9 cellular contexts compared by ENCODE assay signal in genomic region chr19:30649934-30650614, GRCh38.
DNase-seq lines count a peak whose midpoint lies in the region; ATAC-seq and TF ChIP-seq lines count a peak whose summit lies in the region.
"Had no signal": no experiment of that assay in that cellular context is flagged by ENCODE, and none has a peak within 500 bp of the region (broad histone marks: within the 10 kb centered on the region; RNA-seq: fewer than 3 reads in every experiment).

No MANE protein-coding gene starts in this region.

- H3K36me3 ChIP-seq in Peyer's patch (no peaks in the 10 kb centered on the region), colonic mucosa (no peaks in the 10 kb centered on the region), mesenchymal stem cell (ENCODE audit: control insufficient read depth in 1 of 2, insufficient read depth in 2 of 2, low read depth in 1 of 2, low read length in 2 of 2) (no peaks in the 10 kb centered on the region)

- H3K79me1 ChIP-seq in mesenchymal stem cell (replicated peaks; ENCODE audit: low read length, poor library complexity, severe bottlenecking) = no peaks in the 10 kb centered on the region

- no peak for TF ChIP-seq POLR2A in Peyer's patch (IDR thresholded peaks at IDR 0.05)

- DNase-seq in NCI-H510A treated with DMSO at 0.1 percent for 48 hours (lab: John Stamatoyannopoulos, UW) = peak; percentile 7
- DNase-seq in NCI-H510A (lab: John Stamatoyannopoulos, UW) = no peak
- peak; percentile 74 for DNase-seq in HT-29 (ENCODE audit: low spot score)
- DNase-seq in Peyer's patch = no peak
- DNase-seq in colonic mucosa = peak; percentile 25
- DNase-seq in mesenchymal stem cell = peak; percentile 41
- no peak for DNase-seq in effector memory CD8-positive, alpha-beta T cell

- intact Hi-C loops in colonic mucosa (cut with DNase I) = loop anchor here (5.0 to 10.0 kb wide), 2 partner anchors 433 to 915 kb away; no protein-coding TSS in a partner anchor

- H3K27me3 ChIP-seq in Peyer's patch (no peaks in the 10 kb centered on the region), colonic mucosa (no peaks in the 10 kb centered on the region), mesenchymal stem cell (ENCODE audit: control insufficient read depth in 1 of 2, insufficient read depth in 1 of 2, low read length in 2 of 2) (peaks cover 7 to 84% of the 10 kb centered on the region in 2 experiments)

- H3K9me3 Mint-ChIP-seq in effector memory CD8-positive, alpha-beta T cell = no peaks in the 10 kb centered on the region

- H4K91ac ChIP-seq in mesenchymal stem cell (ENCODE audit: low read length) = no peak overlapping the region

- no peak overlapping the region for H3K4me2 ChIP-seq in mesenchymal stem cell (ENCODE audit: low read length, poor library complexity, severe bottlenecking)

- H3K27me3 Mint-ChIP-seq in effector memory CD8-positive, alpha-beta T cell = peaks cover 47 to 73% of the 10 kb centered on the region in 2 donors

- H3K4me1 Mint-ChIP-seq in effector memory CD8-positive, alpha-beta T cell (ENCODE audit: low read depth in 2 of 2) = no peaks in the 10 kb centered on the region

- H3K27ac ChIP-seq in Peyer's patch (no peak overlapping the region), colonic mucosa (no peak overlapping the region), mesenchymal stem cell (ENCODE audit: low read length, poor library complexity, severe bottlenecking) (no peak overlapping the region)

- no peak overlapping the region for H3K14ac ChIP-seq in mesenchymal stem cell (ENCODE audit: low read length in 2 of 2)

- H3K4ac ChIP-seq in mesenchymal stem cell (ENCODE audit: low read depth in 1 of 2, low read length in 2 of 2) = no peak overlapping the region

- no peak overlapping the region for H3K18ac ChIP-seq in mesenchymal stem cell (ENCODE audit: low read depth in 1 of 2, low read length in 2 of 2)

- no peak overlapping the region for H3K27ac Mint-ChIP-seq in effector memory CD8-positive, alpha-beta T cell
- H3K27ac Mint-ChIP-seq: activated naive CD8-positive, alpha-beta T cell had no signal

- no peak overlapping the region for H3K4me3 Mint-ChIP-seq in effector memory CD8-positive, alpha-beta T cell
- H3K4me3 Mint-ChIP-seq: activated naive CD8-positive, alpha-beta T cell had no signal

- H3K9ac ChIP-seq in colonic mucosa (ENCODE audit: low read depth in 2 of 2, low read length in 2 of 2) (no peak overlapping the region), mesenchymal stem cell (ENCODE audit: low read length) (no peak overlapping the region)

- no peak overlapping the region for H2BK15ac ChIP-seq in mesenchymal stem cell (ENCODE audit: low read depth, poor library complexity, severe bottlenecking)

- no peak overlapping the region for H2BK5ac ChIP-seq in mesenchymal stem cell (ENCODE audit: low read depth, low read length, poor library complexity, severe bottlenecking)

- no peak overlapping the region for H2AK5ac ChIP-seq in mesenchymal stem cell (ENCODE audit: low read length, severe bottlenecking)

- TF ChIP-seq CTCF in Peyer's patch (IDR thresholded peaks at IDR 0.05) = peak in 4 of 6 experiments; percentile 51 to 66 (median 62)
- peak; percentile 60 for TF ChIP-seq CTCF in colonic mucosa (IDR thresholded peaks at IDR 0.05)

- no peak overlapping the region for H2AFZ ChIP-seq in mesenchymal stem cell (ENCODE audit: low read depth, low read length)

- no peak overlapping the region for H2BK120ac ChIP-seq in mesenchymal stem cell (ENCODE audit: low read depth, low read length)

- H3K4me1 ChIP-seq in Peyer's patch (no peaks in the 10 kb centered on the region), colonic mucosa (no peaks in the 10 kb centered on the region), mesenchymal stem cell (ENCODE audit: control insufficient read depth, insufficient read depth, low read depth, low read length) (peaks cover 1% of the 10 kb centered on the region)

- no peak overlapping the region for H3K23ac ChIP-seq in mesenchymal stem cell (ENCODE audit: low read length in 2 of 2)

- H3K9me3 ChIP-seq in Peyer's patch (no peaks in the 10 kb centered on the region), colonic mucosa (no peaks in the 10 kb centered on the region), mesenchymal stem cell (ENCODE audit: control insufficient read depth, low read length) (no peaks in the 10 kb centered on the region)

- no peak overlapping the region for H2BK12ac ChIP-seq in mesenchymal stem cell (ENCODE audit: low read length in 2 of 2)

- no peak overlapping the region for H4K8ac ChIP-seq in mesenchymal stem cell (ENCODE audit: low read length)

- no peak for ATAC-seq in effector memory CD8-positive, alpha-beta T cell (replicated peaks)
- ATAC-seq in GM19328 (IDR thresholded peaks at IDR 0.05; ENCODE audit: unreplicated experiment) = no peak

- 26% methylated on average over 6 of the region's 9 CpGs for WGBS in mesenchymal stem cell

- H3K4me3 ChIP-seq in Peyer's patch (no peak overlapping the region), colonic mucosa (no peak overlapping the region), mesenchymal stem cell (ENCODE audit: insufficient read depth in 1 of 2, low read depth in 1 of 2, low read length in 2 of 2) (no peak overlapping the region)

- H3K36me3 Mint-ChIP-seq in effector memory CD8-positive, alpha-beta T cell (ENCODE audit: insufficient read depth) = no peaks in the 10 kb centered on the region
- H3K36me3 Mint-ChIP-seq: activated naive CD8-positive, alpha-beta T cell had no signal

Comparison
In these comparisons a context has a peak if more than half of its experiments do, and no peak if none do; other contexts are left out.
1. DNase-seq: peak in NCI-H510A treated with DMSO at 0.1 percent for 48 hours (single experiment), HT-29 (single experiment), colonic mucosa (single experiment) and mesenchymal stem cell (single experiment); none in NCI-H510A (single experiment), Peyer's patch (0 of 3) and effector memory CD8-positive, alpha-beta T cell (0 of 3).